1 cellular context compared by ENCODE assay signal in genomic region chr9:35096035-35096849, GRCh38.
TF ChIP-seq lines count a peak whose summit lies in the region.

TSS of gene PIGO (minus strand) at chr9:35096591. CDS start at chr9:35095565, 1,026 bp downstream.

TF ChIP-seq in HepG2, 621 proteins besides CTCF, POLR2A, EP300 and RAD21 (continued from another document and continues in another):
- TF ChIP-seq, protein P1, sequence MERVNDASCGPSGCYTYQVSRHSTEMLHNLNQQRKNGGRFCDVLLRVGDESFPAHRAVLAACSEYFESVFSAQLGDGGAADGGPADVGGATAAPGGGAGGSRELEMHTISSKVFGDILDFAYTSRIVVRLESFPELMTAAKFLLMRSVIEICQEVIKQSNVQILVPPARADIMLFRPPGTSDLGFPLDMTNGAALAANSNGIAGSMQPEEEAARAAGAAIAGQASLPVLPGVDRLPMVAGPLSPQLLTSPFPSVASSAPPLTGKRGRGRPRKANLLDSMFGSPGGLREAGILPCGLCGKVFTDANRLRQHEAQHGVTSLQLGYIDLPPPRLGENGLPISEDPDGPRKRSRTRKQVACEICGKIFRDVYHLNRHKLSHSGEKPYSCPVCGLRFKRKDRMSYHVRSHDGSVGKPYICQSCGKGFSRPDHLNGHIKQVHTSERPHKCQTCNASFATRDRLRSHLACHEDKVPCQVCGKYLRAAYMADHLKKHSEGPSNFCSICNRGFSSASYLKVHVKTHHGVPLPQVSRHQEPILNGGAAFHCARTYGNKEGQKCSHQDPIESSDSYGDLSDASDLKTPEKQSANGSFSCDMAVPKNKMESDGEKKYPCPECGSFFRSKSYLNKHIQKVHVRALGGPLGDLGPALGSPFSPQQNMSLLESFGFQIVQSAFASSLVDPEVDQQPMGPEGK (CRISPR knock-in tag; IDR thresholded peaks at IDR 0.05) = peak; percentile 67
- peak; percentile 72 for TF ChIP-seq REPIN1 (CRISPR knock-in tag; IDR thresholded peaks at IDR 0.05; ENCODE audit: borderline replicate concordance, low read depth)
- no peak for TF ChIP-seq SNAI1 (CRISPR knock-in tag; IDR thresholded peaks at IDR 0.05; ENCODE audit: borderline replicate concordance)
- no peak for TF ChIP-seq BCLAF1 (IDR thresholded peaks at IDR 0.05)
- peak; percentile 96 for TF ChIP-seq GATAD1 (CRISPR knock-in tag; IDR thresholded peaks at IDR 0.05)
- peak; percentile 59; the same call in 1 of the 2 replicates for TF ChIP-seq HES4 (CRISPR knock-in tag; IDR thresholded peaks at IDR 0.05; ENCODE audit: borderline replicate concordance)
- peak; percentile 89; the same call in 1 of the 2 replicates for TF ChIP-seq ZNF337 (CRISPR knock-in tag; IDR thresholded peaks at IDR 0.05; ENCODE audit: borderline replicate concordance, low read depth)
- TF ChIP-seq ZHX2 (IDR thresholded peaks at IDR 0.05; ENCODE audit: low read depth) = no peak; the same call in 1 of the 2 replicates
- no peak for TF ChIP-seq ZHX2 (CRISPR knock-in tag; IDR thresholded peaks at IDR 0.05; ENCODE audit: borderline replicate concordance)
- TF ChIP-seq GABPA (IDR thresholded peaks at IDR 0.05; ENCODE audit: low read depth, low read length) = peak; percentile 78
- TF ChIP-seq GABPA (CRISPR knock-in tag; IDR thresholded peaks at IDR 0.05; ENCODE audit: low read depth) = peak; percentile 94
- TF ChIP-seq ZSCAN5A (CRISPR knock-in tag; IDR thresholded peaks at IDR 0.05; ENCODE audit: borderline replicate concordance) = 0 out of 2 replicates have a peak, but pooled peaks have one; percentile 41
- TF ChIP-seq TAF1 (CRISPR knock-in tag; IDR thresholded peaks at IDR 0.05) = peak; percentile 95
- peak; percentile 86; the same call in 1 of the 2 replicates for TF ChIP-seq ZNF333 (CRISPR knock-in tag; IDR thresholded peaks at IDR 0.05; ENCODE audit: borderline replicate concordance)
- TF ChIP-seq ZFP36L2 (CRISPR knock-in tag; IDR thresholded peaks at IDR 0.05) = 0 out of 2 replicates have a peak, but pooled peaks have one; percentile 20
- TF ChIP-seq ZNF646 (CRISPR knock-in tag; IDR thresholded peaks at IDR 0.05) = no peak
- peak; percentile 51; the same call in 1 of the 2 replicates for TF ChIP-seq ZNF33A (CRISPR knock-in tag; IDR thresholded peaks at IDR 0.05; ENCODE audit: borderline replicate concordance)
- TF ChIP-seq ZNF205 (CRISPR knock-in tag; IDR thresholded peaks at IDR 0.05) = peak; percentile 67
- TF ChIP-seq, protein P2, sequence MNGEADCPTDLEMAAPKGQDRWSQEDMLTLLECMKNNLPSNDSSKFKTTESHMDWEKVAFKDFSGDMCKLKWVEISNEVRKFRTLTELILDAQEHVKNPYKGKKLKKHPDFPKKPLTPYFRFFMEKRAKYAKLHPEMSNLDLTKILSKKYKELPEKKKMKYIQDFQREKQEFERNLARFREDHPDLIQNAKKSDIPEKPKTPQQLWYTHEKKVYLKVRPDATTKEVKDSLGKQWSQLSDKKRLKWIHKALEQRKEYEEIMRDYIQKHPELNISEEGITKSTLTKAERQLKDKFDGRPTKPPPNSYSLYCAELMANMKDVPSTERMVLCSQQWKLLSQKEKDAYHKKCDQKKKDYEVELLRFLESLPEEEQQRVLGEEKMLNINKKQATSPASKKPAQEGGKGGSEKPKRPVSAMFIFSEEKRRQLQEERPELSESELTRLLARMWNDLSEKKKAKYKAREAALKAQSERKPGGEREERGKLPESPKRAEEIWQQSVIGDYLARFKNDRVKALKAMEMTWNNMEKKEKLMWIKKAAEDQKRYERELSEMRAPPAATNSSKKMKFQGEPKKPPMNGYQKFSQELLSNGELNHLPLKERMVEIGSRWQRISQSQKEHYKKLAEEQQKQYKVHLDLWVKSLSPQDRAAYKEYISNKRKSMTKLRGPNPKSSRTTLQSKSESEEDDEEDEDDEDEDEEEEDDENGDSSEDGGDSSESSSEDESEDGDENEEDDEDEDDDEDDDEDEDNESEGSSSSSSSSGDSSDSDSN (CRISPR knock-in tag; IDR thresholded peaks at IDR 0.05) = peak; percentile 89
- 0 out of 2 replicates have a peak, but pooled peaks have one; percentile 41 for TF ChIP-seq MED13 (CRISPR knock-in tag; IDR thresholded peaks at IDR 0.05)
- peak; percentile 68; the same call in 1 of the 2 replicates for TF ChIP-seq ZNF878 (CRISPR knock-in tag; IDR thresholded peaks at IDR 0.05)
- no peak for TF ChIP-seq ZNF776 (CRISPR knock-in tag; IDR thresholded peaks at IDR 0.05)
- TF ChIP-seq, protein P3, sequence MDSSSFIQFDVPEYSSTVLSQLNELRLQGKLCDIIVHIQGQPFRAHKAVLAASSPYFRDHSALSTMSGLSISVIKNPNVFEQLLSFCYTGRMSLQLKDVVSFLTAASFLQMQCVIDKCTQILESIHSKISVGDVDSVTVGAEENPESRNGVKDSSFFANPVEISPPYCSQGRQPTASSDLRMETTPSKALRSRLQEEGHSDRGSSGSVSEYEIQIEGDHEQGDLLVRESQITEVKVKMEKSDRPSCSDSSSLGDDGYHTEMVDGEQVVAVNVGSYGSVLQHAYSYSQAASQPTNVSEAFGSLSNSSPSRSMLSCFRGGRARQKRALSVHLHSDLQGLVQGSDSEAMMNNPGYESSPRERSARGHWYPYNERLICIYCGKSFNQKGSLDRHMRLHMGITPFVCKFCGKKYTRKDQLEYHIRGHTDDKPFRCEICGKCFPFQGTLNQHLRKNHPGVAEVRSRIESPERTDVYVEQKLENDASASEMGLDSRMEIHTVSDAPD (CRISPR knock-in tag; IDR thresholded peaks at IDR 0.05) = no peak; the same call in 1 of the 2 replicates
- 0 out of 2 replicates have a peak, but pooled peaks have one; percentile 42 for TF ChIP-seq ZNF101 (CRISPR knock-in tag; IDR thresholded peaks at IDR 0.05; ENCODE audit: borderline replicate concordance, low read depth)
- TF ChIP-seq, protein P4, sequence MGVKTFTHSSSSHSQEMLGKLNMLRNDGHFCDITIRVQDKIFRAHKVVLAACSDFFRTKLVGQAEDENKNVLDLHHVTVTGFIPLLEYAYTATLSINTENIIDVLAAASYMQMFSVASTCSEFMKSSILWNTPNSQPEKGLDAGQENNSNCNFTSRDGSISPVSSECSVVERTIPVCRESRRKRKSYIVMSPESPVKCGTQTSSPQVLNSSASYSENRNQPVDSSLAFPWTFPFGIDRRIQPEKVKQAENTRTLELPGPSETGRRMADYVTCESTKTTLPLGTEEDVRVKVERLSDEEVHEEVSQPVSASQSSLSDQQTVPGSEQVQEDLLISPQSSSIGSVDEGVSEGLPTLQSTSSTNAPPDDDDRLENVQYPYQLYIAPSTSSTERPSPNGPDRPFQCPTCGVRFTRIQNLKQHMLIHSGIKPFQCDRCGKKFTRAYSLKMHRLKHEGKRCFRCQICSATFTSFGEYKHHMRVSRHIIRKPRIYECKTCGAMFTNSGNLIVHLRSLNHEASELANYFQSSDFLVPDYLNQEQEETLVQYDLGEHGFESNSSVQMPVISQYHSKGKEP (CRISPR knock-in tag; IDR thresholded peaks at IDR 0.05) = peak; percentile 31; the same call in 1 of the 2 replicates
- 0 out of 2 replicates have a peak, but pooled peaks have one; percentile 21 for TF ChIP-seq ZNF576 (CRISPR knock-in tag; IDR thresholded peaks at IDR 0.05)
